ENCODE assay signal across 23 cellular contexts in the genomic region with DNA sequence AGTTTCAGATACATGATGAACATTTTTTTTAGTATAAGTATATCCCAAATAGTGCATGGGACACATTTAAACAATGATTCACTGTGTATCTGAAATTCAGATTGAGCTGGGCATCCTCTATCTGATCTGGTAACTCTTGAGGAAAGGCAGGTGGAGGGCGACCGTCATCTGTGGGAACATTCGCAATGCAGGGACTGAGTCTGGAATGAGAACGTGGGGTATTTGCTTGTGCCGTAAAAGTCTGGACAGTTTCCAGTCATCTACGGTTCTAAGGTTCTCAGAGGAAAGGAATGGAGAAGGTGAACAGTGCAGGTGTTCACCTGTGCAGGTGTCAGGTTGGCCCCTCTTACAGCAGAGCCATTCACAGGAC. TPM values are rescaled to one million over a fixed set of nuclear protein-coding genes. Genes with fewer than 3 reads are reported as not detected.
"Had no signal": no experiment of that assay in that cellular context is flagged by ENCODE, and none has a peak within 500 bp of the region (broad histone marks: within the 10 kb centered on the region; RNA-seq: fewer than 3 reads in every experiment).

No MANE protein-coding gene starts in this region.

- H3K36me3 ChIP-seq: esophagus muscularis mucosa, gastrocnemius medialis, left ventricle myocardium inferior, lower lobe of right lung, pancreas, stomach, thoracic aorta, transverse colon had no signal

- ATAC-seq: gastrocnemius medialis; naive thymus-derived CD8-positive, alpha-beta T cell; right cardiac atrium had no signal

- H3K27me3 ChIP-seq: esophagus muscularis mucosa, transverse colon had no signal

- H3K4me1 ChIP-seq: gastrocnemius medialis, pancreas had no signal

- DNase-seq: effector memory CD4-positive, alpha-beta T cell; gastrocnemius medialis; glutamatergic neuron; immature natural killer cell; left cardiac atrium; left ventricle myocardium inferior; lower lobe of right lung; naive thymus-derived CD8-positive, alpha-beta T cell; pancreas; right cardiac atrium; small intestine; stimulated activated CD4-positive, alpha-beta T cell treated with anti-CD3 and anti-CD28 coated beads, Interleukin-12 subunit alpha, Interleukin-12 subunit beta, amount 100 ng/mL, for 4 hours; stimulated activated naive CD4-positive, alpha-beta T cell; stomach; transverse colon had no signal

- H3K9me3 ChIP-seq: esophagus muscularis mucosa, gastrocnemius medialis, left ventricle myocardium inferior, lower lobe of right lung, pancreas, stomach, thoracic aorta, transverse colon had no signal

- H3K4me3 ChIP-seq: esophagus muscularis mucosa, gastrocnemius medialis, left ventricle myocardium inferior, lower lobe of right lung, pancreas, stomach, thoracic aorta, transverse colon had no signal

- H3K27ac ChIP-seq: epithelial cell of prostate, esophagus muscularis mucosa, gastrocnemius medialis, left ventricle myocardium inferior, lower lobe of right lung, pancreas, stomach, thoracic aorta, transverse colon had no signal

RNA-seq across cellular contexts. Expression of a gene that starts 22.6 kb away (rescaled TPM):
- total RNA-seq: esophagus muscularis mucosa; fibroblast of villous mesenchyme; gastrocnemius medialis; left cardiac atrium; left ventricle myocardium inferior; lower lobe of right lung; mononuclear cell; naive thymus-derived CD8-positive, alpha-beta T cell; progenitor cell of endocrine pancreas; right cardiac atrium; stomach; thoracic aorta had no signal
- polyA plus RNA-seq: immature natural killer cell; keratinocyte; naive thymus-derived CD8-positive, alpha-beta T cell; neural cell; pancreas; right cardiac atrium; stomach had no signal

RNA-seq across cellular contexts. Expression of a gene that starts 58.6 kb away (rescaled TPM):
- total RNA-seq: fibroblast of villous mesenchyme; lower lobe of right lung; mononuclear cell; naive thymus-derived CD8-positive, alpha-beta T cell; progenitor cell of endocrine pancreas had no signal
- polyA plus RNA-seq: immature natural killer cell; keratinocyte; naive thymus-derived CD8-positive, alpha-beta T cell had no signal
